ENCODE assay signal across 32 cellular contexts in genomic region chr1:22798083-22798482, GRCh38.
DNase-seq lines count a peak whose midpoint lies in the region; ATAC-seq, FAIRE-seq and TF ChIP-seq lines count a peak whose summit lies in the region.
"Had no signal": no experiment of that assay in that cellular context is flagged by ENCODE, and none has a peak within 500 bp of the region (broad histone marks: within the 10 kb centered on the region; RNA-seq: fewer than 3 reads in every experiment).

No MANE protein-coding gene starts in this region.

- H3K4me3 ChIP-seq in HepG2 (replicated peaks in 1 of 3; ENCODE audit: insufficient read depth in 1 of 3, low read depth in 2 of 3, low read length in 3 of 3) (no peak overlapping the region), right lobe of liver (no peak overlapping the region), brain microvascular endothelial cell (ENCODE audit: low read depth, low read length) (no peak overlapping the region), adrenal gland (no peak overlapping the region), breast epithelium (no peak overlapping the region)
- H3K4me3 ChIP-seq: PC-9, SJSA1 had no signal

- TF ChIP-seq POLR2A in HepG2 (IDR thresholded peaks at IDR 0.05; ENCODE audit: insufficient read depth in 1 of 2, low read depth in 2 of 2, low read length in 2 of 2) (no peak), right lobe of liver (IDR thresholded peaks at IDR 0.05) (no peak), adrenal gland (IDR thresholded peaks at IDR 0.05) (no peak), breast epithelium (IDR thresholded peaks at IDR 0.05) (no peak)

- no peaks in the 10 kb centered on the region for H3K79me2 ChIP-seq in HepG2 (ENCODE audit: insufficient read depth, low read length)

- H3K27me3 ChIP-seq in HepG2 (ENCODE audit: control insufficient read depth in 1 of 2, insufficient read depth in 2 of 2, low read length in 2 of 2) (peaks cover 1 to 21% of the 10 kb centered on the region in 2 experiments; a peak in 3 of 5 replicates), right lobe of liver (no peaks in the 10 kb centered on the region), brain microvascular endothelial cell (replicated peaks) (no peaks in the 10 kb centered on the region), adrenal gland (no peaks in the 10 kb centered on the region), breast epithelium (no peaks in the 10 kb centered on the region)
- H3K27me3 ChIP-seq: BE2C, SJSA1 had no signal

- no peak overlapping the region for H2AFZ ChIP-seq in HepG2 (ENCODE audit: low read length)
- H2AFZ ChIP-seq: PC-9 had no signal

- no peak overlapping the region for H3K4me2 ChIP-seq in HepG2 (ENCODE audit: low read depth, low read length)
- H3K4me2 ChIP-seq: PC-9 had no signal

- TF ChIP-seq CTCF in HepG2 (CRISPR knock-in tag; IDR thresholded peaks at IDR 0.05) (no peak), right lobe of liver (IDR thresholded peaks at IDR 0.05) (no peak), brain microvascular endothelial cell (IDR thresholded peaks at IDR 0.05; ENCODE audit: low read depth, low read length, missing control alignments) (peak; percentile 16), nephron progenitor cell (IDR thresholded peaks at IDR 0.05) (no peak), adrenal gland (IDR thresholded peaks at IDR 0.05) (no peak), breast epithelium (IDR thresholded peaks at IDR 0.05) (no peak)

- WGBS in HepG2 (ENCODE audit: low lambda C conversion rate), result 6% methylated on average over 2 of the region's 3 CpGs
- 43% methylated on average over 1 of the region's 3 CpGs for WGBS in right lobe of liver (ENCODE audit: insufficient coverage, low coverage, low lambda C conversion rate, missing lambda C conversion rate)
- 79 to 91% (median 89%) methylated on average over 3 of the region's 3 CpGs for WGBS in adrenal gland, 4 donors

- no peaks in the 10 kb centered on the region for H3K9me3 ChIP-seq in HepG2 (ENCODE audit: low read length)
- H3K9me3 ChIP-seq in right lobe of liver, result no peaks in the 10 kb centered on the region
- H3K9me3 ChIP-seq in adrenal gland (replicated peaks in 1 of 3), result no peaks in the 10 kb centered on the region
- H3K9me3 ChIP-seq in breast epithelium, result no peaks in the 10 kb centered on the region
- H3K9me3 ChIP-seq: BE2C, SJSA1 had no signal

- no peak for TF ChIP-seq EP300 in HepG2 (IDR thresholded peaks at IDR 0.05; ENCODE audit: low read depth in 2 of 2, low read length in 2 of 2)
- TF ChIP-seq EP300 in HepG2 (CRISPR knock-in tag; IDR thresholded peaks at IDR 0.05; ENCODE audit: borderline replicate concordance), result no peak

- CTCF ChIA-PET in HepG2 (lab: Yijun Ruan, JAX; ENCODE audit: low intra/inter-chr PET ratio, low total read pairs), result no interaction called here

- in situ Hi-C loops in HepG2 (cut with HindIII; ENCODE audit: extremely low pct_ligation_motif_present, low pct_unique_long_range_greater_than_20kb) (no loop called here), brain microvascular endothelial cell (cut with HindIII; ENCODE audit: low pct_ligation_motif_present, low sequenced_read_pairs) (no loop called here)

- no TSS peak for BruUV-seq in HepG2 (replicated peaks; lab: Mats Ljungman, UMichigan)

- H3K4me1 ChIP-seq in HepG2 (ENCODE audit: insufficient read depth, low read length) (no peaks in the 10 kb centered on the region), right lobe of liver (no peaks in the 10 kb centered on the region), adrenal gland (replicated peaks in 1 of 2) (peaks cover 0 to 31% of the 10 kb centered on the region in 2 donors), breast epithelium (no peaks in the 10 kb centered on the region)
- H3K4me1 ChIP-seq: BE2C, SJSA1 had no signal

- POLR2A ChIA-PET in HepG2 (lab: Yijun Ruan, JAX), result no interaction called here

- no peaks in the 10 kb centered on the region for H4K20me1 ChIP-seq in HepG2 (ENCODE audit: insufficient read depth, low read length)

- no peaks in the 10 kb centered on the region for H3K36me3 Mint-ChIP-seq in nephron progenitor cell (ENCODE audit: low read depth)
- H3K36me3 Mint-ChIP-seq: CD14-positive monocyte; CD8-positive, alpha-beta memory T cell had no signal

- no peaks in the 10 kb centered on the region for H3K9me3 Mint-ChIP-seq in nephron progenitor cell
- H3K9me3 Mint-ChIP-seq: CD14-positive monocyte; CD8-positive, alpha-beta memory T cell had no signal

- H3K9ac ChIP-seq in HepG2 (ENCODE audit: insufficient read depth, low read depth, low read length), result no peak overlapping the region

- H3K4me3 Mint-ChIP-seq in nephron progenitor cell, result no peak overlapping the region
- H3K4me3 Mint-ChIP-seq: CD14-positive monocyte; CD8-positive, alpha-beta memory T cell had no signal

- no peak for FAIRE-seq in HepG2 (lab: Jason Lieb, UNC)
- FAIRE-seq: GM12892, GM19239 had no signal

- ATAC-seq in HepG2 (peak; percentile 64), right lobe of liver (no peak)

- H3K27me3 Mint-ChIP-seq in nephron progenitor cell (ENCODE audit: low read depth, poor library complexity), result peaks cover 13% of the 10 kb centered on the region

- H3K4me1 Mint-ChIP-seq in nephron progenitor cell, result peaks cover 89% of the 10 kb centered on the region
- H3K4me1 Mint-ChIP-seq: CD14-positive monocyte; CD8-positive, alpha-beta memory T cell had no signal

- intact Hi-C loops in HepG2 (cut with micrococcal nuclease; ENCODE audit: unreplicated experiment), result no loop called here
- intact Hi-C loops in right lobe of liver (cut with DNase I), result no loop called here
- intact Hi-C loops in adrenal gland (cut with DNase I), result no loop called here
- intact Hi-C loops in breast epithelium (cut with DNase I; ENCODE audit: low total_unique reads), result no loop called here

- H3K27ac Mint-ChIP-seq in nephron progenitor cell, result peak overlapping the region; percentile 1
- H3K27ac Mint-ChIP-seq: CD14-positive monocyte had no signal

- no peak overlapping the region for H3K27ac ChIP-seq in HepG2 (ENCODE audit: extremely low read length, insufficient read depth, low read length)
- H3K27ac ChIP-seq in right lobe of liver, result no peak overlapping the region
- H3K27ac ChIP-seq in brain microvascular endothelial cell, result no peak overlapping the region
- H3K27ac ChIP-seq in adrenal gland, result no peak overlapping the region
- H3K27ac ChIP-seq in breast epithelium, result no peak overlapping the region
- H3K27ac ChIP-seq: PC-9, SJSA1 had no signal

- no peaks in the 10 kb centered on the region for H3K36me3 ChIP-seq in HepG2 (replicated peaks in 1 of 2; ENCODE audit: control insufficient read depth in 1 of 2, insufficient read depth in 2 of 2, low read length in 2 of 2)
- no peaks in the 10 kb centered on the region for H3K36me3 ChIP-seq in right lobe of liver
- no peaks in the 10 kb centered on the region for H3K36me3 ChIP-seq in brain microvascular endothelial cell (replicated peaks)
- no peaks in the 10 kb centered on the region for H3K36me3 ChIP-seq in adrenal gland (replicated peaks in 1 of 2)
- no peaks in the 10 kb centered on the region for H3K36me3 ChIP-seq in breast epithelium
- H3K36me3 ChIP-seq: BE2C, SJSA1 had no signal

- TF ChIP-seq RAD21 in HepG2 (CRISPR knock-in tag; IDR thresholded peaks at IDR 0.05), result no peak

- no peak for DNase-seq in HepG2 (ENCODE audit: low spot score)
- no peak for DNase-seq in right lobe of liver
- DNase-seq in brain microvascular endothelial cell, result no peak
- DNase-seq in nephron progenitor cell, result no peak
- no peak for DNase-seq in NCI-H1436 treated with DMSO at 0.1 percent for 48 hours (lab: John Stamatoyannopoulos, UW)
- DNase-seq in dermis blood vessel endothelial cell, result no peak
- no peak for DNase-seq in adrenal gland
- DNase-seq in breast epithelium (ENCODE audit: low spot score in 2 of 2), result no peak
- DNase-seq: 8988T; ACHN; BE2C; CD8-positive, alpha-beta memory T cell; DMS 273 treated with DMSO at 0.1 percent for 48 hours; DMS79; GF-D8; GOT3; KBM-7; MV-4-11; NCI-H1105; NCI-H146; NCI-H1930; NCI-H2107; NCI-H446; NCI-H524 treated with DMSO at 0.1 percent for 48 hours; NCI-H774; PC-9; Right ventricle myocardium superior; RPMI8226 had no signal

TF ChIP-seq in HepG2, 621 proteins besides CTCF, POLR2A, EP300 and RAD21 (continues in another document):
- no peak for TF ChIP-seq ZNF335 (CRISPR knock-in tag; IDR thresholded peaks at IDR 0.05)
- no peak for TF ChIP-seq ZBTB7B (CRISPR knock-in tag; IDR thresholded peaks at IDR 0.05)
